8 cellular contexts compared by ENCODE assay signal in the genomic region with DNA sequence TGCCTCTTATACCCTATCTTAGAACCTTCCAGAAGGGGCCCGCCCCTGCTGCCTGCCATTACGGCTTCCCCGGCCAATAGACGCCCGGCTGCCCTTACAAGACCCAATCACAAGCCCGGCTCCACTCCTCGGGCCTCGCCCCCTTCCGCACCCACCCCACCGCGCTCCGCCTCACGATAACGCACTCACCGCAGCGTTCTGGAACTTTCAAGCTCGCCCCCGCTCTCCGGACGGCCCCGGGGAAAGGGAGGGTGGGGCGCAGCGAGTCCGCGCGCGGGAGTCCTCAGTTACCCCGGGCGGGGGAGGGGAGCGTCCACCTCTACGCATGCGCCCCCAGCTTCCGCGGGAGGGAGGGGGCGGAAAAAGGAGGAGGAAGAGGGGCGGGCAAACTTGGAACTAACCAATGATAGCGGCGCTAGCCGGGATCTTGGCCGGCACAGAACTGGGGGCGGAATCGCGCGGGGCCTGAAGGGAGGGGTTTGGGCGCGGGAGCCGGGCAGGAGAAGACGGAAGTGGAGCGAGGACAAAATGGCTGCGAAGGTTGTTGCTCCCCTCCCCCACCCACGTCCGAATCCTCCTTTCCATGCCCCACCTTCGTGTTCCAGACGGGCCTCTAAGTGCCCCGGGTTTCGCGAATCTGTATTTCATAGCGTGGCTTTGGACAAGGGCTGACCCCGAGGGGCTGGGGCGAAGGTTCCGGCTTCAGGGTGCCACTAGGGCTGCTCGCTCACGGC. TPM values are rescaled to one million over a fixed set of nuclear protein-coding genes. Genes with fewer than 3 reads are reported as not detected.
DNase-seq lines count a peak whose midpoint lies in the region; ATAC-seq, FAIRE-seq and TF ChIP-seq lines count a peak whose summit lies in the region.

No MANE protein-coding gene starts in this region.

- peaks cover 52% of the 10 kb centered on the region for H3F3A ChIP-seq in DOHH2 (ENCODE audit: control insufficient read depth, insufficient read depth)

- peaks cover 35% of the 10 kb centered on the region for H4K20me1 ChIP-seq in DOHH2 (ENCODE audit: control insufficient read depth, insufficient read depth, low read depth, low read length)

- no peaks in the 10 kb centered on the region for H3K27me3 ChIP-seq in DOHH2 (ENCODE audit: control insufficient read depth, low read length)

- peak overlapping the region; percentile 88 for H3K4me3 Mint-ChIP-seq in natural killer cell treated with Interleukin-12 subunit alpha and Interleukin-12 subunit beta and Interleukin-15 and Interleukin-18, amount 100 ng/mL, for 72 hours

- H3K9me3 Mint-ChIP-seq in natural killer cell treated with Interleukin-12 subunit alpha and Interleukin-12 subunit beta and Interleukin-15 and Interleukin-18, amount 100 ng/mL, for 72 hours, result no peaks in the 10 kb centered on the region

- FAIRE-seq in H54 (lab: Jason Lieb, UNC), result no peak

- peak; percentile 93 to 94 for ATAC-seq in natural killer cell treated with Interleukin-12 subunit alpha and Interleukin-12 subunit beta and Interleukin-15 and Interleukin-18, amount 100 ng/mL, for 72 hours

- POLR2A ChIA-PET in RWPE1 (lab: Yijun Ruan, JAX; ENCODE audit: low non-redundant PET), result interaction anchor here (0.6 to 0.7 kb wide), 6 partner anchors 8 to 451 kb away, joined by 3 to 5 read pairs (median 3); no protein-coding TSS in a partner anchor

- H3K9me2 ChIP-seq in DOHH2 (replicated peaks; ENCODE audit: control insufficient read depth, low read length), result no peaks in the 10 kb centered on the region

- H3K79me2 ChIP-seq in DOHH2 (ENCODE audit: control insufficient read depth, low read length), result peaks cover 80% of the 10 kb centered on the region

- peak overlapping the region; percentile 99 for H3K4me2 ChIP-seq in DOHH2 (ENCODE audit: low read length)

- H3K4me1 Mint-ChIP-seq in natural killer cell treated with Interleukin-12 subunit alpha and Interleukin-12 subunit beta and Interleukin-15 and Interleukin-18, amount 100 ng/mL, for 72 hours (ENCODE audit: low read depth in 2 of 2), result peaks cover 62 to 67% of the 10 kb centered on the region in 2 donors

- no peak for TF ChIP-seq POLR2A in H54 (IDR thresholded peaks at IDR 0.05; ENCODE audit: low read depth, low read length)

- CTCF ChIA-PET in RWPE1 (lab: Yijun Ruan, JAX), result interaction anchor here (0.7 kb wide), 1 partner anchor 885 kb away, joined by 4 read pairs; no protein-coding TSS in a partner anchor

- no peaks in the 10 kb centered on the region for H3K27me3 Mint-ChIP-seq in natural killer cell treated with Interleukin-12 subunit alpha and Interleukin-12 subunit beta and Interleukin-15 and Interleukin-18, amount 100 ng/mL, for 72 hours

- TF ChIP-seq CTCF in DOHH2 (IDR thresholded peaks at IDR 0.05; ENCODE audit: low read depth, low read length, poor library complexity, severe bottlenecking), result no peak
- no peak for TF ChIP-seq CTCF in RWPE1 (conservative IDR thresholded peaks at IDR 0.05; ENCODE audit: low read depth)
- TF ChIP-seq CTCF in fibroblast of pulmonary artery (IDR thresholded peaks at IDR 0.05; ENCODE audit: low read length, missing control alignments), result no peak

- peaks cover 70% of the 10 kb centered on the region for H3K36me3 ChIP-seq in DOHH2 (ENCODE audit: control insufficient read depth, low read length)

- DNase-seq in H54 (ENCODE audit: insufficient read length, low spot score), result peak; percentile 57
- DNase-seq in LoVo (ENCODE audit: low spot score), result peak; percentile 99
- DNase-seq in RWPE1 (ENCODE audit: low spot score), result peak; percentile 95
- DNase-seq in activated effector memory CD4-positive, alpha-beta T cell treated with Interleukin-2 at 50 U/mL for 16 hours, result peak; percentile 99
- DNase-seq in fibroblast of pulmonary artery (ENCODE audit: low read depth), result peak; percentile 100
- DNase-seq in natural killer cell treated with Interleukin-12 subunit alpha and Interleukin-12 subunit beta and Interleukin-15 and Interleukin-18, amount 100 ng/mL, for 72 hours (ENCODE audit: low spot score), result peak; percentile 100
- DNase-seq in stimulated activated naive CD4-positive, alpha-beta T cell treated with Interleukin-2 at 50 U/mL for 16 hours (lab: John Stamatoyannopoulos, UW), result peak; percentile 100

- peaks cover 48% of the 10 kb centered on the region for H3K36me3 Mint-ChIP-seq in natural killer cell treated with Interleukin-12 subunit alpha and Interleukin-12 subunit beta and Interleukin-15 and Interleukin-18, amount 100 ng/mL, for 72 hours

- peaks cover 53% of the 10 kb centered on the region for H3K4me1 ChIP-seq in DOHH2 (ENCODE audit: control insufficient read depth, low read length)

- no peaks in the 10 kb centered on the region for H3K9me3 ChIP-seq in DOHH2 (ENCODE audit: control insufficient read depth, insufficient read depth, low read length)

- H3K4me3 ChIP-seq in DOHH2 (ENCODE audit: low read length) (peak overlapping the region; percentile 98), fibroblast of pulmonary artery (replicated peaks; ENCODE audit: low read depth, low read length) (peak overlapping the region; percentile 96)

- H3K27ac ChIP-seq in DOHH2 (ENCODE audit: low read depth, low read length) (peak overlapping the region; percentile 88), RWPE1 (peak overlapping the region; percentile 96)

- H3K27ac Mint-ChIP-seq in natural killer cell treated with Interleukin-12 subunit alpha and Interleukin-12 subunit beta and Interleukin-15 and Interleukin-18, amount 100 ng/mL, for 72 hours, result peak overlapping the region; percentile 98

RNA-seq across cellular contexts. Expression of gene HSPA8, which starts 0.4 kb away (rescaled TPM):
- total RNA-seq in natural killer cell treated with Interleukin-12 subunit alpha and Interleukin-12 subunit beta and Interleukin-15 and Interleukin-18, amount 100 ng/mL, for 72 hours, result 1,000 to 10,000 TPM; 2,110 to 2,554 TPM

Comparison
In these comparisons a context has a peak if more than half of its experiments do, and no peak if none do; other contexts are left out.
1. Peak in every context shown above with its lines: DNase-seq, ATAC-seq, H3K4me3 ChIP-seq and H3K27ac ChIP-seq.